In genomic region chr10:86644412-86645110, GRCh38 we compare ENCODE assay signal across 13 cellular contexts. TPM values are rescaled to one million over a fixed set of nuclear protein-coding genes. Genes with fewer than 3 reads are reported as not detected.
DNase-seq lines count a peak whose midpoint lies in the region; ATAC-seq and TF ChIP-seq lines count a peak whose summit lies in the region.
"Had no signal": no experiment of that assay in that cellular context is flagged by ENCODE, and none has a peak within 500 bp of the region (broad histone marks: within the 10 kb centered on the region; RNA-seq: fewer than 3 reads in every experiment).

No MANE protein-coding gene starts in this region.

- H3K27me3 Mint-ChIP-seq in activated CD4-positive, alpha-beta memory T cell treated with anti-CD3 and anti-CD28 coated beads for 36 hours: peaks cover 7% of the 10 kb centered on the region
- peaks cover 8% of the 10 kb centered on the region for H3K27me3 Mint-ChIP-seq in activated CD4-positive, alpha-beta memory T cell treated with anti-CD3 and anti-CD28 coated beads, Interleukin-2, amount 10 ng/mL, durations not matched to agents 7 days and 5 days
- H3K27me3 Mint-ChIP-seq in stimulated activated naive CD8-positive, alpha-beta T cell treated with anti-CD3 and anti-CD28 coated beads, Interleukin-15, amount 100 ng/mL, for 72 hours: peaks cover 9% of the 10 kb centered on the region

- H3K9me3 ChIP-seq in esophagus muscularis mucosa: no peaks in the 10 kb centered on the region

- H3K4me1 Mint-ChIP-seq in activated CD4-positive, alpha-beta memory T cell treated with anti-CD3 and anti-CD28 coated beads for 36 hours (ENCODE audit: low read depth): peaks cover 5% of the 10 kb centered on the region
- H3K4me1 Mint-ChIP-seq in activated CD4-positive, alpha-beta memory T cell treated with anti-CD3 and anti-CD28 coated beads, Interleukin-2, amount 10 ng/mL, durations not matched to agents 7 days and 5 days: peaks cover 7% of the 10 kb centered on the region
- peaks cover 21% of the 10 kb centered on the region for H3K4me1 Mint-ChIP-seq in stimulated activated naive CD8-positive, alpha-beta T cell treated with anti-CD3 and anti-CD28 coated beads, Interleukin-15, amount 100 ng/mL, for 72 hours

- no peak overlapping the region for H3K27ac Mint-ChIP-seq in activated CD4-positive, alpha-beta memory T cell treated with anti-CD3 and anti-CD28 coated beads for 36 hours
- no peak overlapping the region for H3K27ac Mint-ChIP-seq in activated CD4-positive, alpha-beta memory T cell treated with anti-CD3 and anti-CD28 coated beads, Interleukin-2, amount 10 ng/mL, durations not matched to agents 7 days and 5 days
- peak overlapping the region in 1 of 2 donors; percentile 69 for H3K27ac Mint-ChIP-seq in stimulated activated naive CD8-positive, alpha-beta T cell treated with anti-CD3 and anti-CD28 coated beads, Interleukin-15, amount 100 ng/mL, for 72 hours
- H3K27ac Mint-ChIP-seq: activated B cell treated with CpG ODN at 0.5 μM for 24 hours; dendritic cell treated with granulocyte-macrophage colony-stimulating factor and Interleukin-4, amounts not matched to agents 40 ng/mL and 50 ng/mL, for 4 days had no signal

- CTCF ChIA-PET in activated CD4-positive, alpha-beta memory T cell treated with anti-CD3 and anti-CD28 coated beads for 36 hours (lab: Charles Lee): interaction anchor here (0.7 to 1.2 kb wide), 2 partner anchors 14 to 60 kb away, joined by 3 to 4 read pairs; no protein-coding TSS in a partner anchor
- CTCF ChIA-PET in activated CD4-positive, alpha-beta memory T cell treated with anti-CD3 and anti-CD28 coated beads, Interleukin-2, amount 10 ng/mL, durations not matched to agents 7 days and 5 days (lab: Charles Lee): no interaction called here

- no peak for TF ChIP-seq CTCF in esophagus muscularis mucosa (IDR thresholded peaks at IDR 0.05)

- intact Hi-C loops in activated CD4-positive, alpha-beta memory T cell treated with anti-CD3 and anti-CD28 coated beads for 36 hours (cut with micrococcal nuclease): no loop called here
- intact Hi-C loops in esophagus muscularis mucosa (cut with DNase I): no loop called here

- TF ChIP-seq EP300 in Ishikawa (IDR thresholded peaks at IDR 0.05; ENCODE audit: borderline replicate concordance) (no peak), esophagus muscularis mucosa (IDR thresholded peaks at IDR 0.05) (peak; percentile 16)

- no peak overlapping the region for H3K4me3 Mint-ChIP-seq in activated CD4-positive, alpha-beta memory T cell treated with anti-CD3 and anti-CD28 coated beads for 36 hours
- H3K4me3 Mint-ChIP-seq in activated CD4-positive, alpha-beta memory T cell treated with anti-CD3 and anti-CD28 coated beads, Interleukin-2, amount 10 ng/mL, durations not matched to agents 7 days and 5 days: no peak overlapping the region
- H3K4me3 Mint-ChIP-seq in stimulated activated naive CD8-positive, alpha-beta T cell treated with anti-CD3 and anti-CD28 coated beads, Interleukin-15, amount 100 ng/mL, for 72 hours: no peak overlapping the region
- H3K4me3 Mint-ChIP-seq: activated B cell treated with CpG ODN at 0.5 μM for 24 hours; dendritic cell treated with granulocyte-macrophage colony-stimulating factor and Interleukin-4, amounts not matched to agents 40 ng/mL and 50 ng/mL, for 4 days had no signal

- peak; percentile 61 for ATAC-seq in stimulated activated naive CD8-positive, alpha-beta T cell treated with anti-CD3 and anti-CD28 coated beads, Interleukin-15, amount 100 ng/mL, for 72 hours
- no peak for ATAC-seq in GM21737 (IDR thresholded peaks at IDR 0.05; ENCODE audit: unreplicated experiment)

- no peaks in the 10 kb centered on the region for H3K36me3 ChIP-seq in esophagus muscularis mucosa

- POLR2A ChIA-PET in activated CD4-positive, alpha-beta memory T cell treated with anti-CD3 and anti-CD28 coated beads for 36 hours (lab: Charles Lee): no interaction called here
- POLR2A ChIA-PET in activated CD4-positive, alpha-beta memory T cell treated with anti-CD3 and anti-CD28 coated beads, Interleukin-2, amount 10 ng/mL, durations not matched to agents 7 days and 5 days (lab: Charles Lee): no interaction called here

- no peaks in the 10 kb centered on the region for H3K27me3 ChIP-seq in esophagus muscularis mucosa

- no peak for TF ChIP-seq POLR2A in esophagus muscularis mucosa (IDR thresholded peaks at IDR 0.05; ENCODE audit: low read depth)

- peaks cover 5% of the 10 kb centered on the region for H3K36me3 Mint-ChIP-seq in activated CD4-positive, alpha-beta memory T cell treated with anti-CD3 and anti-CD28 coated beads for 36 hours
- peaks cover 5% of the 10 kb centered on the region for H3K36me3 Mint-ChIP-seq in activated CD4-positive, alpha-beta memory T cell treated with anti-CD3 and anti-CD28 coated beads, Interleukin-2, amount 10 ng/mL, durations not matched to agents 7 days and 5 days (ENCODE audit: low read depth)

- TF ChIP-seq RAD21 in Ishikawa (IDR thresholded peaks at IDR 0.05; ENCODE audit: low read depth): peak; percentile 37

- peaks cover 12 to 43% (median 34%) of the 10 kb centered on the region in 4 donors for H3K4me1 ChIP-seq in esophagus muscularis mucosa

- peaks cover 7% of the 10 kb centered on the region for H3K9me3 Mint-ChIP-seq in activated CD4-positive, alpha-beta memory T cell treated with anti-CD3 and anti-CD28 coated beads for 36 hours
- H3K9me3 Mint-ChIP-seq in activated CD4-positive, alpha-beta memory T cell treated with anti-CD3 and anti-CD28 coated beads, Interleukin-2, amount 10 ng/mL, durations not matched to agents 7 days and 5 days: peaks cover 6% of the 10 kb centered on the region
- H3K9me3 Mint-ChIP-seq in stimulated activated naive CD8-positive, alpha-beta T cell treated with anti-CD3 and anti-CD28 coated beads, Interleukin-15, amount 100 ng/mL, for 72 hours: peaks cover 5 to 8% of the 10 kb centered on the region in 2 donors
- H3K9me3 Mint-ChIP-seq: dendritic cell treated with granulocyte-macrophage colony-stimulating factor and Interleukin-4, amounts not matched to agents 40 ng/mL and 50 ng/mL, for 4 days had no signal

- peak overlapping the region in 3 of 4 donors; percentile 16 to 61 (median 44) for H3K27ac ChIP-seq in esophagus muscularis mucosa (replicated peaks in 1 of 4)

- no peak overlapping the region for H3K4me3 ChIP-seq in esophagus muscularis mucosa

- peak; percentile 18 for DNase-seq in activated CD4-positive, alpha-beta memory T cell treated with anti-CD3 and anti-CD28 coated beads for 36 hours
- no peak for DNase-seq in activated CD4-positive, alpha-beta memory T cell treated with anti-CD3 and anti-CD28 coated beads, Interleukin-2, amount 10 ng/mL, durations not matched to agents 7 days and 5 days
- peak; percentile 88 for DNase-seq in esophagus muscularis mucosa (ENCODE audit: extremely low spot score)
- no peak for DNase-seq in stimulated activated naive CD8-positive, alpha-beta T cell treated with anti-CD3 and anti-CD28 coated beads, Interleukin-15, amount 100 ng/mL, for 72 hours
- no peak for DNase-seq in stimulated activated naive CD4-positive, alpha-beta T cell treated with Interleukin-2 at 50 U/mL for 16 hours (lab: John Stamatoyannopoulos, UW)
- DNase-seq in amygdala (lab: John Stamatoyannopoulos, UW): no peak
- DNase-seq: activated B cell treated with CpG ODN at 0.5 μM for 24 hours, C1 segment of cervical spinal cord, NCI-H1694 had no signal

- WGBS in esophagus muscularis mucosa: 83% methylated on average over 7 of the region's 8 CpGs

TF ChIP-seq in Ishikawa, 13 proteins besides CTCF, POLR2A, EP300 and RAD21:
- TF ChIP-seq MAX (IDR thresholded peaks at IDR 0.05) (no peak), TAF1 (IDR thresholded peaks at IDR 0.05; ENCODE audit: low read depth) (no peak), ZBTB7A (IDR thresholded peaks at IDR 0.05; ENCODE audit: low read depth) (no peak), USF1 (IDR thresholded peaks at IDR 0.05) (no peak), CREB1 (IDR thresholded peaks at IDR 0.05; ENCODE audit: low read depth) (no peak), TCF12 (IDR thresholded peaks at IDR 0.05; ENCODE audit: low read depth) (0 out of 2 replicates have a peak, but pooled peaks have one; percentile 14)
TF ChIP-seq in Ishikawa: peak in this region for 1.

RNA-seq across cellular contexts. Expression of gene OPN4, which starts 9.8 kb away (rescaled TPM):
- total RNA-seq in activated CD4-positive, alpha-beta memory T cell treated with anti-CD3 and anti-CD28 coated beads for 36 hours: not detected
- not detected for total RNA-seq in activated CD4-positive, alpha-beta memory T cell treated with anti-CD3 and anti-CD28 coated beads, Interleukin-2, amount 10 ng/mL, durations not matched to agents 7 days and 5 days
- total RNA-seq in esophagus muscularis mucosa: under 1 TPM in 1 of 4 donors, not detected in 3; 0.32 TPM
- total RNA-seq: activated B cell treated with CpG ODN at 0.5 μM for 24 hours, mononuclear cell had no signal

RNA-seq across cellular contexts. Expression of gene LDB3, which starts 23.8 kb away (rescaled TPM):
- under 1 TPM; 0.12 to 0.43 TPM for total RNA-seq in activated CD4-positive, alpha-beta memory T cell treated with anti-CD3 and anti-CD28 coated beads for 36 hours
- total RNA-seq in activated CD4-positive, alpha-beta memory T cell treated with anti-CD3 and anti-CD28 coated beads, Interleukin-2, amount 10 ng/mL, durations not matched to agents 7 days and 5 days: under 1 TPM; 0.05 to 0.10 TPM
- total RNA-seq in esophagus muscularis mucosa: 10 to 100 TPM; 12.6 to 42.3 (median 21.6) TPM
- total RNA-seq: activated B cell treated with CpG ODN at 0.5 μM for 24 hours, mononuclear cell had no signal

Comparison
In these comparisons a context has a peak if more than half of its experiments do, and no peak if none do; other contexts are left out.
1. DNase-seq: peak in activated CD4-positive, alpha-beta memory T cell treated with anti-CD3 and anti-CD28 coated beads for 36 hours (single experiment) and esophagus muscularis mucosa (single experiment); none in activated CD4-positive, alpha-beta memory T cell treated with anti-CD3 and anti-CD28 coated beads, Interleukin-2, amount 10 ng/mL, durations not matched to agents 7 days and 5 days (single experiment), stimulated activated naive CD8-positive, alpha-beta T cell treated with anti-CD3 and anti-CD28 coated beads, Interleukin-15, amount 100 ng/mL, for 72 hours (0 of 2), stimulated activated naive CD4-positive, alpha-beta T cell treated with Interleukin-2 at 50 U/mL for 16 hours (single experiment) and amygdala (0 of 56).
2. RNA of gene LDB3, which starts 23.8 kb away (total RNA-seq): 12.6 to 42.3 TPM in esophagus muscularis mucosa; 0.12 to 0.43 TPM in activated CD4-positive, alpha-beta memory T cell treated with anti-CD3 and anti-CD28 coated beads for 36 hours and 0.05 to 0.10 TPM in activated CD4-positive, alpha-beta memory T cell treated with anti-CD3 and anti-CD28 coated beads, Interleukin-2, amount 10 ng/mL, durations not matched to agents 7 days and 5 days; every median in the first group is over 4 times any median in the second.